ENCODE assay signal across 24 cellular contexts in genomic region chr15:42911058-42911592, GRCh38. TPM values are rescaled to one million over a fixed set of nuclear protein-coding genes. Genes with fewer than 3 reads are reported as not detected.
DNase-seq lines count a peak whose midpoint lies in the region; ATAC-seq, FAIRE-seq and TF ChIP-seq lines count a peak whose summit lies in the region.
"Had no signal": no experiment of that assay in that cellular context is flagged by ENCODE, and none has a peak within 500 bp of the region (broad histone marks: within the 10 kb centered on the region; RNA-seq: fewer than 3 reads in every experiment).

No MANE protein-coding gene starts in this region.

- POLR2A ChIA-PET in HepG2 (lab: Yijun Ruan, JAX): no interaction called here

- TF ChIP-seq RAD21 in HepG2 (CRISPR knock-in tag; IDR thresholded peaks at IDR 0.05): no peak

- TF ChIP-seq EP300 in HepG2 (IDR thresholded peaks at IDR 0.05; ENCODE audit: low read depth in 2 of 2, low read length in 2 of 2) (no peak), HepG2 (CRISPR knock-in tag; IDR thresholded peaks at IDR 0.05; ENCODE audit: borderline replicate concordance) (no peak)

- H3K4me1 ChIP-seq in HepG2 (ENCODE audit: insufficient read depth, low read length) (peaks cover 11% of the 10 kb centered on the region; the same call in 1 of the 2 replicates), right lobe of liver (no peaks in the 10 kb centered on the region)

- no peak overlapping the region for H3K4me2 ChIP-seq in HepG2 (ENCODE audit: low read depth, low read length)

- FAIRE-seq in HepG2 (lab: Jason Lieb, UNC): no peak
- FAIRE-seq: islet of Langerhans had no signal

- H3K4me3 ChIP-seq in HepG2 (replicated peaks in 1 of 3; ENCODE audit: insufficient read depth in 1 of 3, low read depth in 2 of 3, low read length in 3 of 3) (no peak overlapping the region), right lobe of liver (no peak overlapping the region)
- H3K4me3 ChIP-seq: left ventricle myocardium inferior had no signal

- H2AFZ ChIP-seq in HepG2 (ENCODE audit: low read length): no peak overlapping the region

- DNase-seq in HepG2 (ENCODE audit: low spot score): no peak
- DNase-seq in right lobe of liver: no peak
- DNase-seq in LHCN-M2 (ENCODE audit: low read depth): peak; percentile 58
- peak; percentile 59 for DNase-seq in fibroblast of gingiva (ENCODE audit: low read depth)
- no peak for DNase-seq in stimulated activated CD4-positive, alpha-beta T cell treated with anti-CD3 and anti-CD28 coated beads, Interleukin-12 subunit alpha, Interleukin-12 subunit beta, amount 100 ng/mL, for 4 hours
- DNase-seq in GM13977 (ENCODE audit: low spot score): no peak
- DNase-seq in medulla oblongata (ENCODE audit: extremely low spot score): no peak
- DNase-seq: activated CD8-positive, alpha-beta memory T cell treated with anti-CD3 and anti-CD28 coated beads, Interleukin-2, amount 50 U/mL, for 4 hours; effector CD8-positive, alpha-beta T cell; erythroblast; left ventricle myocardium inferior; midbrain; naive thymus-derived CD8-positive, alpha-beta T cell; NCI-H1105; NCI-H2029; NCI-H345; NCI-H748 treated with DMSO at 0.1 percent for 48 hours; occipital lobe; stimulated activated CD4-positive, alpha-beta T cell treated with anti-CD3 and anti-CD28 coated beads, Interleukin-2, amount 100 ng/mL, for 48 hours; T-helper 9 cell had no signal

- H3K36me3 ChIP-seq in HepG2 (replicated peaks in 1 of 2; ENCODE audit: control insufficient read depth in 1 of 2, insufficient read depth in 2 of 2, low read length in 2 of 2): no peaks in the 10 kb centered on the region
- no peaks in the 10 kb centered on the region for H3K36me3 ChIP-seq in right lobe of liver
- H3K36me3 ChIP-seq: left ventricle myocardium inferior had no signal

- H4K20me1 ChIP-seq in HepG2 (ENCODE audit: insufficient read depth, low read length): no peaks in the 10 kb centered on the region; the same call in 1 of the 2 replicates

- no TSS peak for BruUV-seq in HepG2 (replicated peaks; lab: Mats Ljungman, UMichigan)

- H3K79me2 ChIP-seq in HepG2 (ENCODE audit: insufficient read depth, low read length): peaks cover 4% of the 10 kb centered on the region

- CTCF ChIA-PET in HepG2 (lab: Yijun Ruan, JAX; ENCODE audit: low intra/inter-chr PET ratio, low total read pairs): no interaction called here

- WGBS in HepG2 (ENCODE audit: low lambda C conversion rate): 89% methylated on average over 5 of the region's 5 CpGs
- 90% methylated on average over 4 of the region's 5 CpGs for WGBS in right lobe of liver (ENCODE audit: insufficient coverage, low coverage, low lambda C conversion rate, missing lambda C conversion rate)

- H3K9me3 ChIP-seq in HepG2 (ENCODE audit: low read length) (no peaks in the 10 kb centered on the region), right lobe of liver (no peaks in the 10 kb centered on the region)
- H3K9me3 ChIP-seq: left ventricle myocardium inferior had no signal

- intact Hi-C loops in HepG2 (cut with micrococcal nuclease; ENCODE audit: unreplicated experiment) (no loop called here), right lobe of liver (cut with DNase I) (no loop called here)

- TF ChIP-seq CTCF in HepG2 (CRISPR knock-in tag; IDR thresholded peaks at IDR 0.05) (no peak), right lobe of liver (IDR thresholded peaks at IDR 0.05) (no peak), GM13977 (IDR thresholded peaks at IDR 0.05; ENCODE audit: extremely low read depth, insufficient read depth, missing control alignments) (no peak)

- H3K27ac ChIP-seq in HepG2 (ENCODE audit: extremely low read length, insufficient read depth, low read length) (no peak overlapping the region), right lobe of liver (no peak overlapping the region)
- H3K27ac ChIP-seq: left ventricle myocardium inferior had no signal

- H3K27me3 ChIP-seq in HepG2 (ENCODE audit: control insufficient read depth in 1 of 2, insufficient read depth in 2 of 2, low read length in 2 of 2) (no peaks in the 10 kb centered on the region), right lobe of liver (no peaks in the 10 kb centered on the region)

- ATAC-seq in HepG2 (no peak), right lobe of liver (no peak), HG02763 (IDR thresholded peaks at IDR 0.05; ENCODE audit: unreplicated experiment) (no peak)
- ATAC-seq: activated T-helper 17 cell treated with anti-CD3 and anti-CD28 coated beads, Interleukin-2, amount 50 U/mL, for 72 hours; naive thymus-derived CD8-positive, alpha-beta T cell; stimulated activated effector memory CD8-positive, alpha-beta T cell treated with anti-CD3 and anti-CD28 coated beads, Interleukin-12 subunit alpha, Interleukin-12 subunit beta, amount 100 ng/mL, for 72 hours had no signal

- TF ChIP-seq POLR2A in HepG2 (IDR thresholded peaks at IDR 0.05; ENCODE audit: insufficient read depth in 1 of 2, low read depth in 2 of 2, low read length in 2 of 2): no peak
- no peak for TF ChIP-seq POLR2A in right lobe of liver (IDR thresholded peaks at IDR 0.05)

- no peak overlapping the region for H3K9ac ChIP-seq in HepG2 (ENCODE audit: insufficient read depth, low read depth, low read length)

- in situ Hi-C loops in HepG2 (cut with HindIII; ENCODE audit: extremely low pct_ligation_motif_present, low pct_unique_long_range_greater_than_20kb) (no loop called here), GM13977 (cut with MboI; ENCODE audit: low pct_unique_long_range_greater_than_20kb, low sequenced_read_pairs, unreplicated experiment) (no loop called here)

TF ChIP-seq in HepG2, 621 proteins besides CTCF, POLR2A, EP300 and RAD21:
- TF ChIP-seq, protein P1, sequence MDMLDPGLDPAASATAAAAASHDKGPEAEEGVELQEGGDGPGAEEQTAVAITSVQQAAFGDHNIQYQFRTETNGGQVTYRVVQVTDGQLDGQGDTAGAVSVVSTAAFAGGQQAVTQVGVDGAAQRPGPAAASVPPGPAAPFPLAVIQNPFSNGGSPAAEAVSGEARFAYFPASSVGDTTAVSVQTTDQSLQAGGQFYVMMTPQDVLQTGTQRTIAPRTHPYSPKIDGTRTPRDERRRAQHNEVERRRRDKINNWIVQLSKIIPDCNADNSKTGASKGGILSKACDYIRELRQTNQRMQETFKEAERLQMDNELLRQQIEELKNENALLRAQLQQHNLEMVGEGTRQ (IDR thresholded peaks at IDR 0.05; ENCODE audit: low read depth, low read length): 0 out of 2 replicates have a peak, but pooled peaks have one; percentile 22
- TF ChIP-seq, protein P1 (CRISPR knock-in tag; IDR thresholded peaks at IDR 0.05; ENCODE audit: borderline replicate concordance): no peak
- TF ChIP-seq ZNF121 (CRISPR knock-in tag; IDR thresholded peaks at IDR 0.05) (peak; percentile 53; the same call in 1 of the 2 replicates), ZNF292 (CRISPR knock-in tag; IDR thresholded peaks at IDR 0.05; ENCODE audit: borderline replicate concordance, low read depth) (no peak)
TF ChIP-seq in HepG2: peak in this region for 2.

RNA-seq across cellular contexts. Expression of gene TTBK2, which starts 9.5 kb away (rescaled TPM):
- 7.4 and 8.1 TPM in 2 replicates for total RNA-seq in HepG2 (2016; rRNA removed; fragmentation: Illumina TruSeq; extraction: Trizol)
- 10.3 and 10.5 TPM in 2 replicates for total RNA-seq in HepG2 (2016; cell fraction: cytosol; rRNA removed; fragmentation: Illumina TruSeq; extraction: Trizol; ENCODE audit: low read depth)
- 5.8 and 7.2 TPM in 2 replicates for total RNA-seq in HepG2 (2016; cell fraction: insoluble cytoplasmic fraction; rRNA removed; fragmentation: Illumina TruSeq; extraction: Trizol)
- 6.2 and 6.4 TPM in 2 replicates for total RNA-seq in HepG2 (2016; cell fraction: membrane; rRNA removed; fragmentation: Illumina TruSeq; extraction: Trizol)
- total RNA-seq in HepG2 (2016; cell fraction: nucleus; rRNA removed; fragmentation: Illumina TruSeq; extraction: Trizol): 6.8 and 8.9 TPM in 2 replicates
- 4.4 and 5.1 TPM in 2 replicates for polyA plus RNA-seq in HepG2 (2011; rRNA removed)
- 2.4 and 3.1 TPM in 2 replicates for polyA plus RNA-seq in HepG2 (2011; cell fraction: cytosol; rRNA removed)
- polyA plus RNA-seq in HepG2 (2011; cell fraction: nucleus; rRNA removed): 4.7 and 6.9 TPM in 2 replicates
- polyA plus RNA-seq in HepG2 (2012): 4.4 and 5.3 TPM in 2 replicates
- polyA plus RNA-seq in HepG2 (2016; cell fraction: cytosol; fragmentation: Illumina TruSeq; extraction: Trizol; ENCODE audit: low read depth): 0.53 and 0.82 TPM in 2 replicates
- 3.4 TPM in 2 replicates for polyA plus RNA-seq in HepG2 (2016; cell fraction: insoluble cytoplasmic fraction; fragmentation: Illumina TruSeq; extraction: Trizol; ENCODE audit: low read depth)
- 0.77 and 0.86 TPM in 2 replicates for polyA plus RNA-seq in HepG2 (2016; cell fraction: membrane; fragmentation: Illumina TruSeq; extraction: Trizol; ENCODE audit: low read depth)
- polyA plus RNA-seq in HepG2 (2016; cell fraction: nucleus; fragmentation: Illumina TruSeq; extraction: Trizol; ENCODE audit: insufficient read depth, low read depth): 6.9 and 7.0 TPM in 2 replicates
- 6.1 and 12.9 TPM in 2 replicates for polyA minus RNA-seq in HepG2 (2011; rRNA and poly(A)+ RNA removed; ENCODE audit: low replicate concordance)
- polyA minus RNA-seq in HepG2 (2011; cell fraction: cytosol; rRNA and poly(A)+ RNA removed): 5.7 and 8.7 TPM in 2 replicates
- 9.5 and 13.6 TPM in 2 replicates for polyA minus RNA-seq in HepG2 (2011; cell fraction: nucleus; rRNA and poly(A)+ RNA removed)
- 1 to 10 TPM; 4.9 to 6.8 (median 5.5) TPM for total RNA-seq in right lobe of liver
- 4.0 and 9.6 TPM in 2 replicates for total RNA-seq in LHCN-M2 (2014; rRNA removed)
- 1.9 TPM for polyA plus RNA-seq in LHCN-M2 (2012)

Comparison
In these comparisons a context has a peak if more than half of its experiments do, and no peak if none do; other contexts are left out.
1. DNase-seq: peak in LHCN-M2 (single experiment) and fibroblast of gingiva (single experiment); none in HepG2 (single experiment), right lobe of liver (0 of 3), stimulated activated CD4-positive, alpha-beta T cell treated with anti-CD3 and anti-CD28 coated beads, Interleukin-12 subunit alpha, Interleukin-12 subunit beta, amount 100 ng/mL, for 4 hours (single experiment), GM13977 (single experiment) and medulla oblongata (single experiment).